1 cellular context compared by ENCODE assay signal in genomic region chr13:85772379-85772778, GRCh38.
TF ChIP-seq lines count a peak whose summit lies in the region.

No MANE protein-coding gene starts in this region.

TF ChIP-seq in GM12878, 131 proteins besides CTCF, POLR2A, EP300 and RAD21 (continued from another document):
- TF ChIP-seq, protein P1, sequence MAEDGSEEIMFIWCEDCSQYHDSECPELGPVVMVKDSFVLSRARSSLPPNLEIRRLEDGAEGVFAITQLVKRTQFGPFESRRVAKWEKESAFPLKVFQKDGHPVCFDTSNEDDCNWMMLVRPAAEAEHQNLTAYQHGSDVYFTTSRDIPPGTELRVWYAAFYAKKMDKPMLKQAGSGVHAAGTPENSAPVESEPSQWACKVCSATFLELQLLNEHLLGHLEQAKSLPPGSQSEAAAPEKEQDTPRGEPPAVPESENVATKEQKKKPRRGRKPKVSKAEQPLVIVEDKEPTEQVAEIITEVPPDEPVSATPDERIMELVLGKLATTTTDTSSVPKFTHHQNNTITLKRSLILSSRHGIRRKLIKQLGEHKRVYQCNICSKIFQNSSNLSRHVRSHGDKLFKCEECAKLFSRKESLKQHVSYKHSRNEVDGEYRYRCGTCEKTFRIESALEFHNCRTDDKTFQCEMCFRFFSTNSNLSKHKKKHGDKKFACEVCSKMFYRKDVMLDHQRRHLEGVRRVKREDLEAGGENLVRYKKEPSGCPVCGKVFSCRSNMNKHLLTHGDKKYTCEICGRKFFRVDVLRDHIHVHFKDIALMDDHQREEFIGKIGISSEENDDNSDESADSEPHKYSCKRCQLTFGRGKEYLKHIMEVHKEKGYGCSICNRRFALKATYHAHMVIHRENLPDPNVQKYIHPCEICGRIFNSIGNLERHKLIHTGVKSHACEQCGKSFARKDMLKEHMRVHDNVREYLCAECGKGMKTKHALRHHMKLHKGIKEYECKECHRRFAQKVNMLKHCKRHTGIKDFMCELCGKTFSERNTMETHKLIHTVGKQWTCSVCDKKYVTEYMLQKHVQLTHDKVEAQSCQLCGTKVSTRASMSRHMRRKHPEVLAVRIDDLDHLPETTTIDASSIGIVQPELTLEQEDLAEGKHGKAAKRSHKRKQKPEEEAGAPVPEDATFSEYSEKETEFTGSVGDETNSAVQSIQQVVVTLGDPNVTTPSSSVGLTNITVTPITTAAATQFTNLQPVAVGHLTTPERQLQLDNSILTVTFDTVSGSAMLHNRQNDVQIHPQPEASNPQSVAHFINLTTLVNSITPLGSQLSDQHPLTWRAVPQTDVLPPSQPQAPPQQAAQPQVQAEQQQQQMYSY (CRISPR knock-in tag; IDR thresholded peaks at IDR 0.05), result no peak
